28 cellular contexts compared by ENCODE assay signal in the genomic region with DNA sequence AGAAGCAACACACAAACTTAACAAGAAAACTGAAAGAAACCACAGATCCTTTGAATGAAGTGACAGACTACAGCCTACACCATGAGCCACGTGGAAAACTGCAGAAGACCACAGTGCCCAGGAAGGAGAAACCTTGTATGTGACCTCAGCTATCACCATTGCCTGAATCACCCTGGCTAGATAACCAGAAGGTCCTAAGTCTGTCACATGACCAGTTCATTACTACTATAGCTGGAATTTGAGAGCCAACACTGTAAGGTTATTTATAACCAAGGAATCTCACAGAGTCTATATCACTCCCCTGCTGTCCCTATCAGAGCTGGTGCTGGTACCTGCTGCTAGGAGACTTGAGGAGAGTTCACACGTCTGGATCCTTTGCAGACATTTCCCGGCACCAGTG.
A peak's percentile ranks its signal among the peaks of the same experiment; 100 is the strongest.
DNase-seq lines count a peak whose midpoint lies in the region; ATAC-seq, FAIRE-seq and TF ChIP-seq lines count a peak whose summit lies in the region.
"Had no signal": no experiment of that assay in that cellular context is flagged by ENCODE, and none has a peak within 500 bp of the region (broad histone marks: within the 10 kb centered on the region; RNA-seq: fewer than 3 reads in every experiment).

No MANE protein-coding gene starts in this region.

- TF ChIP-seq POLR2A in K562 (conservative IDR thresholded peaks at IDR 0.05), result no peak
- TF ChIP-seq POLR2A in esophagus squamous epithelium (IDR thresholded peaks at IDR 0.05), result no peak

- CTCF ChIA-PET in AG04449 (lab: Yijun Ruan, JAX), result no interaction called here
- CTCF ChIA-PET in K562 (lab: Yijun Ruan, JAX; ENCODE audit: low intra/inter-chr PET ratio), result no interaction called here
- CTCF ChIA-PET in activated CD4-positive, alpha-beta T cell treated with anti-CD3 and anti-CD28 coated beads for 36 hours (lab: Charles Lee), result no interaction called here

- peaks cover 2% of the 10 kb centered on the region for H3K9me3 Mint-ChIP-seq in activated CD4-positive, alpha-beta T cell treated with anti-CD3 and anti-CD28 coated beads for 36 hours (ENCODE audit: low read depth)

- H3K27ac Mint-ChIP-seq in activated CD4-positive, alpha-beta T cell treated with anti-CD3 and anti-CD28 coated beads for 36 hours, result no peak overlapping the region
- H3K27ac Mint-ChIP-seq: naive B cell, progenitor cell of endocrine pancreas had no signal

- peak; percentile 14 for DNase-seq in AG04449 (ENCODE audit: low read depth, low spot score)
- DNase-seq in GM23248, result peak; percentile 39
- peak in 1 of 4 experiments; percentile 38 for DNase-seq in K562 (ENCODE audit: extremely low read depth in 1 of 4, low spot score in 3 of 4)
- peak; percentile 5 for DNase-seq in hepatocyte (ENCODE audit: low spot score)
- no peak for DNase-seq in ascending aorta (ENCODE audit: low spot score in 2 of 2)
- no peak for DNase-seq in activated CD4-positive, alpha-beta T cell treated with anti-CD3 and anti-CD28 coated beads for 36 hours
- DNase-seq in esophagus squamous epithelium (lab: John Stamatoyannopoulos, UW), result no peak
- DNase-seq: activated CD4-positive, alpha-beta T cell treated with anti-CD3 and anti-CD28 coated beads, Interleukin-2, amount 50 U/mL, for 48 hours; activated naive CD4-positive, alpha-beta T cell; COR-L47; dorsolateral prefrontal cortex; GF-D8; left lung; naive B cell; NCI-H146; NCI-H446; NCI-H748 treated with DMSO at 0.1 percent for 48 hours; stimulated activated CD4-positive, alpha-beta T cell treated with anti-CD3 and anti-CD28 coated beads, Interleukin-4, amount 100 ng/mL, for 24 hours had no signal

- H3K4me1 Mint-ChIP-seq in activated CD4-positive, alpha-beta T cell treated with anti-CD3 and anti-CD28 coated beads for 36 hours, result no peaks in the 10 kb centered on the region
- H3K4me1 Mint-ChIP-seq: naive B cell had no signal

- BruUV-seq in K562 (replicated peaks; lab: Mats Ljungman, UMichigan), result no TSS peak

- H3K9ac ChIP-seq in GM23248 (no peak overlapping the region), K562 (ENCODE audit: insufficient read depth in 1 of 2, low read depth in 2 of 2, low read length in 2 of 2) (no peak overlapping the region)
- H3K9ac ChIP-seq: BLaER1 treated with 17β-estradiol and CSF1 and Interleukin-3, amounts not matched to agents 10 nM and 100 nM had no signal

- POLR2A ChIA-PET in AG04449 (lab: Yijun Ruan, JAX) (no interaction called here), K562 (lab: Yijun Ruan, JAX) (interaction anchor here (0.7 kb wide), 1 partner anchor 245 kb away, joined by 4 read pairs; no protein-coding TSS in a partner anchor)
- POLR2A ChIA-PET in activated CD4-positive, alpha-beta T cell treated with anti-CD3 and anti-CD28 coated beads for 36 hours (lab: Charles Lee), result no interaction called here

- no peak for FAIRE-seq in K562 (lab: Jason Lieb, UNC)
- FAIRE-seq: islet of Langerhans, TTC549 had no signal

- no peaks in the 10 kb centered on the region for H3F3A ChIP-seq in GM23248 (ENCODE audit: insufficient read depth)

- no peak overlapping the region for H3K4me2 ChIP-seq in GM23248 (ENCODE audit: unreplicated experiment)
- no peak overlapping the region for H3K4me2 ChIP-seq in K562 (ENCODE audit: insufficient read depth, low read length)
- no peak overlapping the region for H3K4me2 ChIP-seq in hepatocyte
- H3K4me2 ChIP-seq: BLaER1 treated with 17β-estradiol and CSF1 and Interleukin-3, amounts not matched to agents 10 nM and 100 nM had no signal

- peak; percentile 57 for ATAC-seq in K562
- no peak for ATAC-seq in activated CD4-positive, alpha-beta T cell treated with anti-CD3 and anti-CD28 coated beads for 36 hours
- ATAC-seq in GM18907 (IDR thresholded peaks at IDR 0.05; ENCODE audit: unreplicated experiment), result no peak
- ATAC-seq: HCT116, left lung, Panc1, sciatic nerve had no signal

- H2AFZ ChIP-seq in GM23248, result no peak overlapping the region
- H2AFZ ChIP-seq in K562 (ENCODE audit: low read depth, low read length), result peak overlapping the region; percentile 56
- H2AFZ ChIP-seq in hepatocyte, result no peak overlapping the region

- H3K27ac ChIP-seq in GM23248, result no peak overlapping the region
- no peak overlapping the region for H3K27ac ChIP-seq in K562 (ENCODE audit: extremely low read depth, low read depth, low read length)
- H3K27ac ChIP-seq in hepatocyte, result no peak overlapping the region
- H3K27ac ChIP-seq in ascending aorta, result no peak overlapping the region
- H3K27ac ChIP-seq in esophagus squamous epithelium, result no peak overlapping the region
- H3K27ac ChIP-seq: BLaER1 treated with 17β-estradiol and CSF1 and Interleukin-3, amounts not matched to agents 10 nM and 100 nM; dorsolateral prefrontal cortex; left lung; neutrophil; tibial nerve had no signal

- 57 to 58% methylated on average over 3 of the region's 3 CpGs for WGBS in GM23248 (ENCODE audit: low coverage in 1 of 2, low lambda C conversion rate in 2 of 2, missing lambda C conversion rate in 2 of 2), 2 experiments
- 0% methylated on average over 3 of the region's 3 CpGs for WGBS in K562 (ENCODE audit: insufficient coverage, low coverage, missing lambda C conversion rate)
- WGBS in hepatocyte (ENCODE audit: low lambda C conversion rate, missing lambda C conversion rate), result 82% methylated on average over 3 of the region's 3 CpGs
- 60 to 61% methylated on average over 1 to 2 of the region's 3 CpGs for WGBS in esophagus squamous epithelium, 2 donors

- peaks cover 8% of the 10 kb centered on the region for H3K27me3 Mint-ChIP-seq in activated CD4-positive, alpha-beta T cell treated with anti-CD3 and anti-CD28 coated beads for 36 hours
- H3K27me3 Mint-ChIP-seq: progenitor cell of endocrine pancreas had no signal

- no peak for TF ChIP-seq CTCF in AG04449 (IDR thresholded peaks at IDR 0.05; ENCODE audit: insufficient read depth, low read length, missing control alignments)
- TF ChIP-seq CTCF in K562 (IDR thresholded peaks at IDR 0.05 in 2 of 3, conservative IDR thresholded peaks at IDR 0.05 in 1 of 3; ENCODE audit: insufficient read depth in 2 of 3, low read depth in 1 of 3, low read length in 3 of 3), result no peak
- TF ChIP-seq CTCF in hepatocyte (IDR thresholded peaks at IDR 0.05; ENCODE audit: poor library complexity), result no peak
- no peak for TF ChIP-seq CTCF in ascending aorta (IDR thresholded peaks at IDR 0.05)
- TF ChIP-seq CTCF in esophagus squamous epithelium (IDR thresholded peaks at IDR 0.05), result no peak

- intact Hi-C loops in K562 (cut with micrococcal nuclease) (no loop called here), ascending aorta (cut with DNase I) (no loop called here), esophagus squamous epithelium (cut with DNase I) (no loop called here)
- intact Hi-C loops in activated CD4-positive, alpha-beta T cell treated with anti-CD3 and anti-CD28 coated beads for 36 hours (cut with DNase I, micrococcal nuclease), result no loop called here

- H3K4me1 ChIP-seq in GM23248 (ENCODE audit: insufficient read depth) (no peaks in the 10 kb centered on the region), K562 (replicated peaks in 1 of 2; ENCODE audit: control insufficient read depth in 2 of 2, insufficient read depth in 2 of 2, low read length in 2 of 2) (no peaks in the 10 kb centered on the region; a peak in 1 of 5 replicates), hepatocyte (ENCODE audit: insufficient read depth) (no peaks in the 10 kb centered on the region), ascending aorta (no peaks in the 10 kb centered on the region), esophagus squamous epithelium (no peaks in the 10 kb centered on the region)
- H3K4me1 ChIP-seq: BLaER1 treated with 17β-estradiol and CSF1 and Interleukin-3, amounts not matched to agents 10 nM and 100 nM; left lung; tibial nerve had no signal

- H3K79me2 ChIP-seq in GM23248 (ENCODE audit: insufficient read depth), result no peaks in the 10 kb centered on the region
- H3K79me2 ChIP-seq in K562 (ENCODE audit: control insufficient read depth, insufficient read depth, low read length), result no peaks in the 10 kb centered on the region
- H3K79me2 ChIP-seq in hepatocyte, result no peaks in the 10 kb centered on the region

- no peaks in the 10 kb centered on the region for H3K9me1 ChIP-seq in K562 (ENCODE audit: control insufficient read depth, insufficient read depth, low read length)

- H3K27me3 ChIP-seq in GM23248 (replicated peaks; ENCODE audit: insufficient read depth), result no peaks in the 10 kb centered on the region
- H3K27me3 ChIP-seq in K562 (ENCODE audit: control insufficient read depth in 2 of 2, insufficient read depth in 2 of 2, low read length in 2 of 2), result no peaks in the 10 kb centered on the region
- H3K27me3 ChIP-seq in hepatocyte, result no peaks in the 10 kb centered on the region
- H3K27me3 ChIP-seq in ascending aorta, result no peaks in the 10 kb centered on the region
- H3K27me3 ChIP-seq in esophagus squamous epithelium, result peaks cover 0 to 5% (median 0%) of the 10 kb centered on the region in 4 donors
- H3K27me3 ChIP-seq: BLaER1 treated with 17β-estradiol and CSF1 and Interleukin-3, amounts not matched to agents 10 nM and 100 nM; dorsolateral prefrontal cortex; left lung; neutrophil; tibial nerve had no signal

- no peak overlapping the region for H3K4me3 Mint-ChIP-seq in activated CD4-positive, alpha-beta T cell treated with anti-CD3 and anti-CD28 coated beads for 36 hours
- H3K4me3 Mint-ChIP-seq: naive B cell had no signal

- H3K36me3 ChIP-seq in GM23248 (ENCODE audit: low read depth), result no peaks in the 10 kb centered on the region
- H3K36me3 ChIP-seq in K562 (ENCODE audit: control insufficient read depth, insufficient read depth, low read length), result no peaks in the 10 kb centered on the region
- no peaks in the 10 kb centered on the region for H3K36me3 ChIP-seq in hepatocyte (replicated peaks; ENCODE audit: insufficient read depth, low read depth)
- H3K36me3 ChIP-seq in ascending aorta, result no peaks in the 10 kb centered on the region
- no peaks in the 10 kb centered on the region for H3K36me3 ChIP-seq in esophagus squamous epithelium
- H3K36me3 ChIP-seq: BLaER1 treated with 17β-estradiol and CSF1 and Interleukin-3, amounts not matched to agents 10 nM and 100 nM; left lung; neutrophil; tibial nerve had no signal

- H3K4me3 ChIP-seq in AG04449 (ENCODE audit: low read depth, low read length) (no peak overlapping the region), GM23248 (no peak overlapping the region), K562 (no peak overlapping the region), hepatocyte (no peak overlapping the region), ascending aorta (no peak overlapping the region), esophagus squamous epithelium (no peak overlapping the region)
- H3K4me3 ChIP-seq: BLaER1 treated with 17β-estradiol and CSF1 and Interleukin-3, amounts not matched to agents 10 nM and 100 nM; dorsolateral prefrontal cortex; left lung; tibial nerve had no signal

- H3K9me3 ChIP-seq in GM23248 (ENCODE audit: low read depth), result no peaks in the 10 kb centered on the region
- no peaks in the 10 kb centered on the region for H3K9me3 ChIP-seq in K562 (replicated peaks; ENCODE audit: control insufficient read depth, insufficient read depth, low read depth, low read length)
- H3K9me3 ChIP-seq in hepatocyte (ENCODE audit: low read depth), result no peaks in the 10 kb centered on the region
- peaks cover 0 to 5% of the 10 kb centered on the region in 2 donors for H3K9me3 ChIP-seq in ascending aorta
- H3K9me3 ChIP-seq in esophagus squamous epithelium, result no peaks in the 10 kb centered on the region
- H3K9me3 ChIP-seq: left lung, neutrophil had no signal

- no peaks in the 10 kb centered on the region for H4K20me1 ChIP-seq in GM23248 (ENCODE audit: insufficient read depth)
- no peaks in the 10 kb centered on the region for H4K20me1 ChIP-seq in K562 (replicated peaks; ENCODE audit: control insufficient read depth, insufficient read depth, low read length)
- no peaks in the 10 kb centered on the region for H4K20me1 ChIP-seq in hepatocyte (ENCODE audit: insufficient read depth, poor library complexity, severe bottlenecking)
- H4K20me1 ChIP-seq: BLaER1 treated with 17β-estradiol and CSF1 and Interleukin-3, amounts not matched to agents 10 nM and 100 nM had no signal

- TF ChIP-seq RAD21 in K562 (CRISPR knock-in tag; conservative IDR thresholded peaks at IDR 0.05 in 1 of 2, IDR thresholded peaks at IDR 0.05 in 1 of 2), result no peak

- H3K9me2 ChIP-seq in GM23248 (ENCODE audit: insufficient read depth), result no peaks in the 10 kb centered on the region
- H3K9me2 ChIP-seq in hepatocyte (replicated peaks; ENCODE audit: insufficient read depth), result no peaks in the 10 kb centered on the region

- no peak for TF ChIP-seq EP300 in K562 (IDR thresholded peaks at IDR 0.05; ENCODE audit: low read length)

- in situ Hi-C loops in GM23248 (cut with MboI), result no loop called here
- in situ Hi-C loops in K562 (cut with MboI), result no loop called here

- H3K36me3 Mint-ChIP-seq in activated CD4-positive, alpha-beta T cell treated with anti-CD3 and anti-CD28 coated beads for 36 hours (ENCODE audit: low read depth), result no peaks in the 10 kb centered on the region
- H3K36me3 Mint-ChIP-seq: naive B cell had no signal

Comparison
In these comparisons a context has a peak if more than half of its experiments do, and no peak if none do; other contexts are left out.
1. DNase-seq: peak in AG04449 (single experiment), GM23248 (single experiment) and hepatocyte (single experiment); none in ascending aorta (0 of 2), activated CD4-positive, alpha-beta T cell treated with anti-CD3 and anti-CD28 coated beads for 36 hours (single experiment) and esophagus squamous epithelium (single experiment).